In the genomic region with DNA sequence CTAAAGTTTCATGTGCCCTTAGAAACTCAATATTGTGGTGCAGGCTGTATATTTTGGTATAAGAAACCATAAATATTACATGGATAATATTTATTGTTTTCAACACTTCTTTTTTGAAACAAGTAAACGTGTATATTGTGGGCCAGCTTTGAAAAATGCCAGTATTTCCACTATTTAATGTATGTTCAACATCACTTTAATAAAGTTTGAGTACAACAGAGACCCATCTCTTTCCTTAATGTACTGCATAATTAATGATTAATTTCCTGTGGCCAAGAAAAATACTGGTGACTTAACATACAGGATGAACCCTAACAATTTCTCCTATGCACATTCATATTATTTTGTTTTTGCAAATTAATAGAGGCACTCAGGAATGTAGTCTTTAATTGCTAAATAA, we compare ENCODE assay signal across 29 cellular contexts.
"Had no signal": no experiment of that assay in that cellular context is flagged by ENCODE, and none has a peak within 500 bp of the region (broad histone marks: within the 10 kb centered on the region; RNA-seq: fewer than 3 reads in every experiment).

No MANE protein-coding gene starts in this region.

- H3K4me2 ChIP-seq: neural progenitor cell had no signal

- H3K36me3 Mint-ChIP-seq: natural killer cell; neural progenitor cell; stimulated activated effector memory CD8-positive, alpha-beta T cell treated with anti-CD3 and anti-CD28 coated beads, Interleukin-12 subunit alpha, Interleukin-12 subunit beta, amount 100 ng/mL, for 72 hours; stimulated activated naive B cell treated with anti-CD40 and anti-IgM and Interleukin-4, amounts not matched to agents 10 μg/mL and 1 μg/mL and 100 μg/mL, for 72 hours had no signal

- DNase-seq: natural killer cell; occipital lobe; ovary; posterior cingulate gyrus; psoas muscle; right cardiac atrium; right lobe of liver; sigmoid colon; small intestine; stimulated activated CD4-positive, alpha-beta T cell treated with anti-CD3 and anti-CD28 coated beads, Interleukin-15, amount 100 ng/mL, for 24 hours; stimulated activated CD4-positive, alpha-beta T cell treated with anti-CD3 and anti-CD28 coated beads, Interleukin-2, amount 100 ng/mL, for 24 hours; stimulated activated CD4-positive, alpha-beta T cell treated with anti-CD3 and anti-CD28 coated beads, Interleukin-2, amount 100 ng/mL, for 48 hours; stimulated activated CD4-positive, alpha-beta T cell treated with anti-CD3 and anti-CD28 coated beads, Interleukin-4, amount 100 ng/mL, for 24 hours; stimulated activated naive B cell treated with anti-CD40 and anti-IgM and Interleukin-4, amounts not matched to agents 10 μg/mL and 1 μg/mL and 100 μg/mL, for 72 hours; stimulated activated naive CD4-positive, alpha-beta T cell treated with Interleukin-2 at 50 U/mL for 16 hours; stomach; thyroid gland; trophoblast cell; upper lobe of left lung had no signal

- H3K9me3 ChIP-seq: ovary, sigmoid colon, thyroid gland, upper lobe of left lung, vagina had no signal

- FAIRE-seq: small intestine, urothelium cell line had no signal

- H3K27ac Mint-ChIP-seq: natural killer cell; nephron; neural progenitor cell; progenitor cell of endocrine pancreas; stimulated activated effector memory CD8-positive, alpha-beta T cell treated with anti-CD3 and anti-CD28 coated beads, Interleukin-12 subunit alpha, Interleukin-12 subunit beta, amount 100 ng/mL, for 72 hours; stimulated activated naive B cell treated with anti-CD40 and anti-IgM and Interleukin-4, amounts not matched to agents 10 μg/mL and 1 μg/mL and 100 μg/mL, for 72 hours; stimulated activated naive CD8-positive, alpha-beta T cell treated with anti-CD3 and anti-CD28 coated beads, Interleukin-15, Interleukin-2, amounts not matched to agents 100 ng/mL and 50 ng/mL, for 24 hours had no signal

- H3K9ac ChIP-seq: neural progenitor cell, parathyroid adenoma had no signal

- H3K4me1 ChIP-seq: parathyroid adenoma, psoas muscle, right lobe of liver, sigmoid colon, stomach, thyroid gland, tibial nerve, upper lobe of left lung, vagina had no signal

- H3K4me3 ChIP-seq: neural progenitor cell, ovary, psoas muscle, right lobe of liver, sigmoid colon, stomach, thoracic aorta, thyroid gland, tibial nerve, upper lobe of left lung, vagina had no signal

- H3K4me1 Mint-ChIP-seq: natural killer cell; nephron; stimulated activated effector memory CD8-positive, alpha-beta T cell treated with anti-CD3 and anti-CD28 coated beads, Interleukin-12 subunit alpha, Interleukin-12 subunit beta, amount 100 ng/mL, for 72 hours; stimulated activated naive B cell treated with anti-CD40 and anti-IgM and Interleukin-4, amounts not matched to agents 10 μg/mL and 1 μg/mL and 100 μg/mL, for 72 hours had no signal

- H3K36me3 ChIP-seq: neural progenitor cell, ovary, right lobe of liver, sigmoid colon, stomach, thoracic aorta, thyroid gland, tibial nerve, upper lobe of left lung, vagina had no signal

- H2AFZ ChIP-seq: parathyroid adenoma had no signal

- H3K4me3 Mint-ChIP-seq: natural killer cell; nephron; neural progenitor cell; stimulated activated effector memory CD8-positive, alpha-beta T cell treated with anti-CD3 and anti-CD28 coated beads, Interleukin-12 subunit alpha, Interleukin-12 subunit beta, amount 100 ng/mL, for 72 hours; stimulated activated naive B cell treated with anti-CD40 and anti-IgM and Interleukin-4, amounts not matched to agents 10 μg/mL and 1 μg/mL and 100 μg/mL, for 72 hours; stimulated activated naive CD8-positive, alpha-beta T cell treated with anti-CD3 and anti-CD28 coated beads, Interleukin-15, Interleukin-2, amounts not matched to agents 100 ng/mL and 50 ng/mL, for 24 hours had no signal

- H3K27me3 Mint-ChIP-seq: progenitor cell of endocrine pancreas; stimulated activated naive B cell treated with anti-CD40 and anti-IgM and Interleukin-4, amounts not matched to agents 10 μg/mL and 1 μg/mL and 100 μg/mL, for 72 hours; stimulated activated naive CD8-positive, alpha-beta T cell treated with anti-CD3 and anti-CD28 coated beads, Interleukin-15, Interleukin-2, amounts not matched to agents 100 ng/mL and 50 ng/mL, for 24 hours had no signal

- H3K27ac ChIP-seq: neural progenitor cell, ovary, parathyroid adenoma, psoas muscle, right lobe of liver, sigmoid colon, stomach, thoracic aorta, thyroid gland, tibial nerve, upper lobe of left lung, vagina had no signal

- H3K79me2 ChIP-seq: parathyroid adenoma had no signal

- ATAC-seq: natural killer cell; psoas muscle; right cardiac atrium; right lobe of liver; stimulated activated effector memory CD8-positive, alpha-beta T cell treated with anti-CD3 and anti-CD28 coated beads, Interleukin-12 subunit alpha, Interleukin-12 subunit beta, amount 100 ng/mL, for 72 hours; stimulated activated naive B cell treated with anti-CD40 and anti-IgM and Interleukin-4, amounts not matched to agents 10 μg/mL and 1 μg/mL and 100 μg/mL, for 72 hours had no signal

- H3K27me3 ChIP-seq: neural progenitor cell, right lobe of liver, sigmoid colon, stomach, thyroid gland, tibial nerve, upper lobe of left lung, vagina had no signal
